In genomic region chr12:6166808-6167207, GRCh38 we compare ENCODE assay signal across 12 cellular contexts. TPM values are rescaled to one million over a fixed set of nuclear protein-coding genes. Genes with fewer than 3 reads are reported as not detected.
A peak's percentile ranks its signal among the peaks of the same experiment; 100 is the strongest.
DNase-seq lines count a peak whose midpoint lies in the region; ATAC-seq and TF ChIP-seq lines count a peak whose summit lies in the region.
"Had no signal": no experiment of that assay in that cellular context is flagged by ENCODE, and none has a peak within 500 bp of the region (broad histone marks: within the 10 kb centered on the region; RNA-seq: fewer than 3 reads in every experiment).

No MANE protein-coding gene starts in this region.

- H3K79me2 ChIP-seq in PC-3 (ENCODE audit: low read length): no peaks in the 10 kb centered on the region

- no peak overlapping the region for H3K27ac ChIP-seq in CD4-positive, CD25-positive, alpha-beta regulatory T cell (ENCODE audit: insufficient read depth, low read length, poor library complexity, severe bottlenecking)
- H3K27ac ChIP-seq in PC-3 (ENCODE audit: low read length): peak overlapping the region; percentile 88
- H3K27ac ChIP-seq in duodenal mucosa (ENCODE audit: low read depth, low read length): peak overlapping the region; percentile 47
- H3K27ac ChIP-seq in rectal smooth muscle tissue (ENCODE audit: low read depth, low read length): peak overlapping the region; percentile 68

- no TSS peak for BruUV-seq in PC-3 (replicated peaks; lab: Mats Ljungman, UMichigan)

- H3K4me1 ChIP-seq in CD4-positive, CD25-positive, alpha-beta regulatory T cell (ENCODE audit: control insufficient read depth, insufficient read depth, low read length, poor library complexity, severe bottlenecking): peaks cover 10% of the 10 kb centered on the region
- H3K4me1 ChIP-seq in PC-3 (ENCODE audit: insufficient read depth, low read length) (peaks cover 21% of the 10 kb centered on the region), duodenal mucosa (ENCODE audit: control insufficient read depth in 1 of 2, insufficient read depth in 2 of 2, low read length in 2 of 2) (peaks cover 14 to 18% of the 10 kb centered on the region in 2 donors), rectal smooth muscle tissue (ENCODE audit: control insufficient read depth, insufficient read depth, low read length) (peaks cover 6% of the 10 kb centered on the region)

- H4K20me1 ChIP-seq in PC-3 (ENCODE audit: low read length): no peaks in the 10 kb centered on the region

- CTCF ChIA-PET in PC-3 (lab: Charles Lee): no interaction called here

- H2AFZ ChIP-seq in PC-3 (ENCODE audit: low read length): peak overlapping the region; percentile 49

- H3K36me3 ChIP-seq in CD4-positive, CD25-positive, alpha-beta regulatory T cell (ENCODE audit: control insufficient read depth, insufficient read depth, low read length): no peaks in the 10 kb centered on the region
- H3K36me3 ChIP-seq in PC-3 (ENCODE audit: low read depth, low read length): no peaks in the 10 kb centered on the region
- H3K36me3 ChIP-seq in duodenal mucosa (ENCODE audit: control insufficient read depth in 1 of 2, insufficient read depth in 2 of 2, low read length in 2 of 2): no peaks in the 10 kb centered on the region
- H3K36me3 ChIP-seq in rectal smooth muscle tissue (ENCODE audit: control insufficient read depth, insufficient read depth, low read length): no peaks in the 10 kb centered on the region
- no peaks in the 10 kb centered on the region for H3K36me3 ChIP-seq in MG63

- peak overlapping the region in 1 of 4 donors; percentile 48 for H3K4me3 Mint-ChIP-seq in CD4-positive, CD25-positive, alpha-beta regulatory T cell
- H3K4me3 Mint-ChIP-seq: T-helper 1 cell treated with Interleukin-12 subunit alpha and Interleukin-12 subunit beta and Interleukin-4 antibody, amounts not matched to agents 30 μg/mL and 1 μg/mL, for 36 hours had no signal

- ATAC-seq in CD4-positive, CD25-positive, alpha-beta regulatory T cell (ENCODE audit: low read depth in 2 of 2): no peak
- no peak for ATAC-seq in PC-3
- ATAC-seq in HG03432 (IDR thresholded peaks at IDR 0.05; ENCODE audit: unreplicated experiment): no peak

- intact Hi-C loops in PC-3 (cut with micrococcal nuclease): no loop called here

- H3K4me3 ChIP-seq in CD4-positive, CD25-positive, alpha-beta regulatory T cell (ENCODE audit: low read depth, low read length): no peak overlapping the region
- H3K4me3 ChIP-seq in PC-3 (ENCODE audit: low read length) (peak overlapping the region; percentile 18; the same call in 1 of the 2 replicates), duodenal mucosa (ENCODE audit: low read depth in 1 of 2, low read length in 2 of 2) (no peak overlapping the region), rectal smooth muscle tissue (ENCODE audit: low read length) (no peak overlapping the region), MG63 (no peak overlapping the region)

- H3K36me3 Mint-ChIP-seq in CD4-positive, CD25-positive, alpha-beta regulatory T cell: no peaks in the 10 kb centered on the region

- no peaks in the 10 kb centered on the region for H3K27me3 ChIP-seq in CD4-positive, CD25-positive, alpha-beta regulatory T cell (ENCODE audit: control insufficient read depth, insufficient read depth, low read length)
- H3K27me3 ChIP-seq in PC-3 (ENCODE audit: low read length) (no peaks in the 10 kb centered on the region), duodenal mucosa (ENCODE audit: control insufficient read depth in 1 of 2, insufficient read depth in 2 of 2, low read length in 2 of 2) (no peaks in the 10 kb centered on the region), rectal smooth muscle tissue (ENCODE audit: control insufficient read depth, insufficient read depth, low read length) (no peaks in the 10 kb centered on the region), MG63 (no peaks in the 10 kb centered on the region)

- peaks cover 8% of the 10 kb centered on the region for H3K27me3 Mint-ChIP-seq in CD4-positive, CD25-positive, alpha-beta regulatory T cell

- TF ChIP-seq CTCF in PC-3 (conservative IDR thresholded peaks at IDR 0.05; ENCODE audit: low read depth, low read length): no peak

- peak overlapping the region; percentile 67 for H3K4me2 ChIP-seq in PC-3 (ENCODE audit: low read length)

- no peaks in the 10 kb centered on the region for H3K9me2 ChIP-seq in PC-3 (replicated peaks; ENCODE audit: low read length)

- POLR2A ChIA-PET in PC-3 (lab: Charles Lee; ENCODE audit: unreplicated experiment): no interaction called here

- peaks cover 0 to 1% (median 0%) of the 10 kb centered on the region in 7 donors for H3K9me3 Mint-ChIP-seq in CD4-positive, CD25-positive, alpha-beta regulatory T cell
- H3K9me3 Mint-ChIP-seq: T-helper 1 cell treated with Interleukin-12 subunit alpha and Interleukin-12 subunit beta and Interleukin-4 antibody, amounts not matched to agents 30 μg/mL and 1 μg/mL, for 36 hours had no signal

- DNase-seq in CD4-positive, CD25-positive, alpha-beta regulatory T cell: no peak
- DNase-seq in PC-3 (no peak), NCI-H2029 (lab: John Stamatoyannopoulos, UW) (no peak), MG63 (no peak)
- DNase-seq in stimulated activated CD4-positive, alpha-beta T cell treated with anti-CD3 and anti-CD28 coated beads, Interleukin-12 subunit alpha, Interleukin-12 subunit beta, amount 100 ng/mL, for 4 hours: no peak
- DNase-seq: activated T-cell treated with anti-CD3 and anti-CD28 coated beads for 4 hours, dermis blood vessel endothelial cell, occipital lobe had no signal

- H3K9ac ChIP-seq in PC-3 (ENCODE audit: low read length): peak overlapping the region; percentile 57
- H3K9ac ChIP-seq in duodenal mucosa (ENCODE audit: low read depth in 1 of 2, low read length in 2 of 2): peak overlapping the region in 1 of 2 donors; percentile 25
- no peak overlapping the region for H3K9ac ChIP-seq in rectal smooth muscle tissue (ENCODE audit: low read length)

- H3K4me1 Mint-ChIP-seq in CD4-positive, CD25-positive, alpha-beta regulatory T cell: peaks cover 0 to 41% (median 21%) of the 10 kb centered on the region in 4 donors

- H3K9me3 ChIP-seq in CD4-positive, CD25-positive, alpha-beta regulatory T cell (ENCODE audit: control insufficient read depth in 2 of 2, low read length in 2 of 2): no peaks in the 10 kb centered on the region
- H3K9me3 ChIP-seq in PC-3 (ENCODE audit: low read length): no peaks in the 10 kb centered on the region
- no peaks in the 10 kb centered on the region for H3K9me3 ChIP-seq in duodenal mucosa (ENCODE audit: control insufficient read depth in 1 of 2, low read length in 2 of 2)
- H3K9me3 ChIP-seq in MG63: no peaks in the 10 kb centered on the region

- peak overlapping the region in 2 of 3 donors; percentile 76 to 89 for H3K27ac Mint-ChIP-seq in CD4-positive, CD25-positive, alpha-beta regulatory T cell

- H3F3A ChIP-seq in PC-3 (ENCODE audit: low read length, unreplicated experiment): peaks cover 4% of the 10 kb centered on the region

RNA-seq across cellular contexts. Expression of gene CD9, which starts 33.4 kb away (rescaled TPM):
- 3.6 TPM for total RNA-seq in CD4-positive, CD25-positive, alpha-beta regulatory T cell
- 10 to 100 TPM in 1 of 4 donors, 1 to 10 TPM in 3; 4.8 to 10.3 (median 7.4) TPM for polyA plus RNA-seq in CD4-positive, CD25-positive, alpha-beta regulatory T cell
- 153 and 174 TPM in 2 replicates for total RNA-seq in PC-3 (2014; rRNA removed)
- total RNA-seq in MG63 (2014; rRNA removed; shearing (Covaris generic); ENCODE audit: low replicate concordance): 95.5 and 98.2 TPM in 2 replicates

RNA-seq across cellular contexts. Expression of gene VWF, which starts 42.3 kb away (rescaled TPM):
- 1.3 TPM for total RNA-seq in CD4-positive, CD25-positive, alpha-beta regulatory T cell
- not detected for polyA plus RNA-seq in CD4-positive, CD25-positive, alpha-beta regulatory T cell
- not detected in 2 replicates for total RNA-seq in PC-3 (2014; rRNA removed)
- total RNA-seq in MG63 (2014; rRNA removed; shearing (Covaris generic); ENCODE audit: low replicate concordance): 0.03 and 0.12 TPM in 2 replicates

Comparison
In these comparisons a context has a peak if more than half of its experiments do, and no peak if none do; other contexts are left out.
1. RNA of gene CD9, which starts 33.4 kb away (total RNA-seq): 153 to 174 TPM in PC-3 and 95.5 to 98.2 TPM in MG63; 3.6 TPM in CD4-positive, CD25-positive, alpha-beta regulatory T cell (single experiment); every median in the first group is over 10 times any median in the second.